Comparison of ENCODE assay signal across 13 cellular contexts in the genomic region with DNA sequence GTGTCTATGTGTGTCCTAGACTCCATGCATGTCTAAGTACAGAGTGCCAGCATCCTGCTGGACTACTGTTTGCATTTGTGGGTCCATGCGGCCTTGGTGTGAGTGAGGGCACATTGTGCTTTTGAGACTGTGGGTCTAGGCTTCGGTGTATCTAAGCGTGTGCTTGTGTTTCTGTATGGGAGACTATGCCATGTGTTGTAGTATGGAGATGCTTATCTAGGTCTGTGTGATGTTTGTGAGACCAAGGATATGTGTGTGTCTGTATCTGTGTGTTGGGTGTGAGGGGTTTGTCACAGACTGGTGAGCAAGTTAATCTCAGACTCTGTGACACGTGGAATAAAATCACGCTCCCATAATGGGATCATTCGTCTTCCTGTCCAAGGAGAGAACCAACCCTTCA. TPM values are rescaled to one million over a fixed set of nuclear protein-coding genes. Genes with fewer than 3 reads are reported as not detected.
DNase-seq lines count a peak whose midpoint lies in the region; ATAC-seq and TF ChIP-seq lines count a peak whose summit lies in the region.
"Had no signal": no experiment of that assay in that cellular context is flagged by ENCODE, and none has a peak within 500 bp of the region (broad histone marks: within the 10 kb centered on the region; RNA-seq: fewer than 3 reads in every experiment).

No MANE protein-coding gene starts in this region.

- no peaks in the 10 kb centered on the region for H3K9me3 ChIP-seq in left ventricle myocardium inferior (replicated peaks)
- H3K9me3 ChIP-seq in esophagus squamous epithelium: no peaks in the 10 kb centered on the region
- H3K9me3 ChIP-seq in uterus: no peaks in the 10 kb centered on the region
- H3K9me3 ChIP-seq: pancreas had no signal

- DNase-seq in left ventricle myocardium inferior (no peak), cardiac septum (ENCODE audit: low spot score) (no peak), esophagus squamous epithelium (lab: John Stamatoyannopoulos, UW) (no peak), sciatic nerve (ENCODE audit: low spot score) (no peak), uterus (no peak), GM10266 (ENCODE audit: extremely low spot score) (no peak), midbrain (lab: John Stamatoyannopoulos, UW) (no peak), COLO668 (lab: John Stamatoyannopoulos, UW; ENCODE audit: unreplicated experiment) (no peak)
- DNase-seq: activated CD4-positive, alpha-beta memory T cell treated with anti-CD3 and anti-CD28 coated beads, Interleukin-2, amount 10 ng/mL, durations not matched to agents 7 days and 5 days; NK-92 treated with Interleukin-12 subunit alpha and Interleukin-12 subunit beta, amount 100 ng/mL, for 24 hours; stimulated activated CD4-positive, alpha-beta T cell treated with anti-CD3 and anti-CD28 coated beads, Interleukin-4, amount 100 ng/mL, for 1 hour had no signal

- no peak for TF ChIP-seq CTCF in left ventricle myocardium inferior (IDR thresholded peaks at IDR 0.05; ENCODE audit: borderline replicate concordance)
- no peak for TF ChIP-seq CTCF in esophagus squamous epithelium (IDR thresholded peaks at IDR 0.05)
- no peak for TF ChIP-seq CTCF in uterus (IDR thresholded peaks at IDR 0.05)
- TF ChIP-seq CTCF in GM10266 (IDR thresholded peaks at IDR 0.05; ENCODE audit: control insufficient read depth, insufficient read depth, low read depth, missing control alignments): no peak

- ATAC-seq in sciatic nerve: peak; percentile 1
- ATAC-seq: activated T-helper 17 cell treated with anti-CD3 and anti-CD28 coated beads, Interleukin-2, amount 50 U/mL, for 72 hours had no signal

- peaks cover 100% of the 10 kb centered on the region for H3K4me1 ChIP-seq in left ventricle myocardium inferior
- peaks cover 45 to 98% (median 69%) of the 10 kb centered on the region in 3 donors for H3K4me1 ChIP-seq in esophagus squamous epithelium
- H3K4me1 ChIP-seq in uterus: peaks cover 19 to 44% of the 10 kb centered on the region in 2 donors
- H3K4me1 ChIP-seq: pancreas had no signal

- no peaks in the 10 kb centered on the region for H3K27me3 ChIP-seq in left ventricle myocardium inferior (ENCODE audit: low read depth)
- no peaks in the 10 kb centered on the region for H3K27me3 ChIP-seq in esophagus squamous epithelium
- H3K27me3 ChIP-seq in uterus: no peaks in the 10 kb centered on the region
- H3K27me3 ChIP-seq: pancreas had no signal

- H3K27ac ChIP-seq in left ventricle myocardium inferior (replicated peaks) (peak overlapping the region; percentile 98), esophagus squamous epithelium (peak overlapping the region; percentile 61 to 99 (median 92)), uterus (peak overlapping the region; percentile 92 to 99)
- H3K27ac ChIP-seq: pancreas had no signal

- H3K36me3 ChIP-seq in left ventricle myocardium inferior (no peaks in the 10 kb centered on the region), esophagus squamous epithelium (peaks cover 0 to 85% (median 0%) of the 10 kb centered on the region in 3 donors), uterus (no peaks in the 10 kb centered on the region)
- H3K36me3 ChIP-seq: pancreas had no signal

- no peak for TF ChIP-seq POLR2A in esophagus squamous epithelium (IDR thresholded peaks at IDR 0.05)
- TF ChIP-seq POLR2A in uterus (IDR thresholded peaks at IDR 0.05): no peak

- H3K4me3 ChIP-seq in left ventricle myocardium inferior (peak overlapping the region; percentile 9), esophagus squamous epithelium (no peak overlapping the region), uterus (no peak overlapping the region)
- H3K4me3 ChIP-seq: pancreas had no signal

- WGBS in esophagus squamous epithelium, 2 donors: 58 to 80% methylated on average over 4 to 6 of the region's 6 CpGs

- intact Hi-C loops in left ventricle myocardium inferior (cut with micrococcal nuclease) (no loop called here), cardiac septum (cut with DNase I) (no loop called here), esophagus squamous epithelium (cut with DNase I) (no loop called here), sciatic nerve (cut with DNase I) (no loop called here), uterus (cut with DNase I; ENCODE audit: low total_unique reads) (no loop called here)

RNA-seq across cellular contexts. Expression of a gene that starts 14.5 kb away (rescaled TPM):
- total RNA-seq in left ventricle myocardium inferior: 40.1 TPM
- 57.7 TPM for total RNA-seq in cardiac septum
- total RNA-seq in esophagus squamous epithelium: 100 to 1,000 TPM in 1 of 4 donors, 10 to 100 TPM in 3; 22.2 to 112 (median 30.6) TPM
- total RNA-seq in sciatic nerve: 61.9 TPM
- total RNA-seq in uterus: 100 to 1,000 TPM in 1 of 4 donors, 10 to 100 TPM in 3; 11.2 to 179 (median 50.7) TPM

RNA-seq across cellular contexts. Expression of a gene that starts 45.5 kb away (rescaled TPM):
- total RNA-seq in left ventricle myocardium inferior (3.5 TPM), cardiac septum (3.8 TPM), esophagus squamous epithelium (10 to 100 TPM in 2 of 4 donors, 1 to 10 TPM in 2; 1.2 to 12.4 (median 7.5) TPM), sciatic nerve (15.3 TPM), uterus (10 to 100 TPM in 3 of 4 donors, 1 to 10 TPM in 1; 3.0 to 35.9 (median 18.8) TPM)
- total RNA-seq: activated CD4-positive, alpha-beta memory T cell treated with anti-CD3 and anti-CD28 coated beads, Interleukin-2, amount 10 ng/mL, durations not matched to agents 7 days and 5 days had no signal
